In genomic region chr7:81361769-81362168, GRCh38 we compare ENCODE assay signal across 24 cellular contexts.
DNase-seq lines count a peak whose midpoint lies in the region; ATAC-seq and TF ChIP-seq lines count a peak whose summit lies in the region.
"Had no signal": no experiment of that assay in that cellular context is flagged by ENCODE, and none has a peak within 500 bp of the region (broad histone marks: within the 10 kb centered on the region; RNA-seq: fewer than 3 reads in every experiment).

No MANE protein-coding gene starts in this region.

- no peak overlapping the region for H2BK120ac ChIP-seq in neuronal stem cell (ENCODE audit: low read depth, low read length)

- no peak overlapping the region for H2BK12ac ChIP-seq in neuronal stem cell (ENCODE audit: low read length)

- no peak overlapping the region for H3K4ac ChIP-seq in neuronal stem cell (ENCODE audit: low read length)

- no peak overlapping the region for H2AFZ ChIP-seq in neuronal stem cell (ENCODE audit: low read length)

- H3K4me2 ChIP-seq in neuronal stem cell (ENCODE audit: insufficient read depth, low read length, poor library complexity, severe bottlenecking), result no peak overlapping the region

- no CpG with 5 or more reads among the region's 1 CpG for WGBS in neuronal stem cell (ENCODE audit: extremely low coverage in 2 of 2, insufficient read length in 2 of 2, insufficient replicate concordance in 1 of 2), 2 donors

- no peak overlapping the region for H3K27ac ChIP-seq in neuronal stem cell (replicated peaks; ENCODE audit: low read length)
- H3K27ac ChIP-seq: gastroesophageal sphincter had no signal

- H3K27me3 ChIP-seq in BJ (ENCODE audit: control insufficient read depth, insufficient read depth, low read length), result no peaks in the 10 kb centered on the region
- H3K27me3 ChIP-seq in neuronal stem cell (ENCODE audit: control insufficient read depth in 3 of 3, insufficient read depth in 3 of 3, low read depth in 1 of 3, low read length in 3 of 3), result no peaks in the 10 kb centered on the region
- H3K27me3 ChIP-seq: gastroesophageal sphincter had no signal

- POLR2A ChIA-PET in BJ (lab: Charles Lee), result no interaction called here

- H3K18ac ChIP-seq in neuronal stem cell (ENCODE audit: low read length), result no peak overlapping the region

- DNase-seq in BJ (ENCODE audit: low read depth) (peak; percentile 46), OCI-M1 (lab: John Stamatoyannopoulos, UW) (peak; percentile 40), choroid plexus epithelial cell (ENCODE audit: low read depth) (peak; percentile 78), myocyte (ENCODE audit: low read depth) (peak; percentile 6), neuronal stem cell (ENCODE audit: low spot score) (no peak), nucleus accumbens (lab: John Stamatoyannopoulos, UW) (no peak)
- DNase-seq: activated CD4-positive, alpha-beta T cell treated with anti-CD3 and anti-CD28 coated beads for 1 hour; activated CD8-positive, alpha-beta memory T cell treated with anti-CD3 and anti-CD28 coated beads for 24 hours; activated naive CD4-positive, alpha-beta T cell treated with Interleukin-2 at 50 U/mL for 16 hours; activated T-cell treated with anti-CD3 and anti-CD28 coated beads, Interleukin-2, amount 50 U/mL, for 24 hours; CD4-positive, CD25-positive, alpha-beta regulatory T cell; erythroblast; H9; kidney; MV-4-11; naive thymus-derived CD8-positive, alpha-beta T cell; NCI-H1694; NCI-H69; posterior cingulate gyrus; Right ventricle myocardium superior; T-cell had no signal

- H3K4me1 ChIP-seq in neuronal stem cell (ENCODE audit: control insufficient read depth in 2 of 2, insufficient read depth in 1 of 2, low read depth in 1 of 2, low read length in 2 of 2), result no peaks in the 10 kb centered on the region
- H3K4me1 ChIP-seq: gastroesophageal sphincter had no signal

- no peaks in the 10 kb centered on the region for H3K79me1 ChIP-seq in neuronal stem cell (ENCODE audit: low read depth, low read length)

- no peak overlapping the region for H4K91ac ChIP-seq in neuronal stem cell (ENCODE audit: low read depth, low read length, poor library complexity)

- no peaks in the 10 kb centered on the region for H3K36me3 ChIP-seq in BJ (ENCODE audit: control insufficient read depth, insufficient read depth, low read length)
- H3K36me3 ChIP-seq in neuronal stem cell (replicated peaks in 1 of 2; ENCODE audit: control insufficient read depth in 2 of 2, insufficient read depth in 2 of 2, low read length in 2 of 2), result no peaks in the 10 kb centered on the region
- H3K36me3 ChIP-seq: gastroesophageal sphincter had no signal

- no peak overlapping the region for H3K4me3 ChIP-seq in BJ (ENCODE audit: low read depth, low read length)
- H3K4me3 ChIP-seq in choroid plexus epithelial cell (ENCODE audit: low read depth, low read length), result no peak overlapping the region
- no peak overlapping the region for H3K4me3 ChIP-seq in neuronal stem cell (ENCODE audit: low read length in 2 of 2)
- H3K4me3 ChIP-seq: gastroesophageal sphincter had no signal

- no peak for TF ChIP-seq CTCF in BJ (IDR thresholded peaks at IDR 0.05; ENCODE audit: insufficient read depth, low read depth, low read length)
- TF ChIP-seq CTCF in choroid plexus epithelial cell (conservative IDR thresholded peaks at IDR 0.05; ENCODE audit: low read depth, low read length), result no peak

- no peak overlapping the region for H4K8ac ChIP-seq in neuronal stem cell (ENCODE audit: low read depth, low read length)

- H2BK15ac ChIP-seq in neuronal stem cell (ENCODE audit: low read length), result no peak overlapping the region

- no peak overlapping the region for H2BK5ac ChIP-seq in neuronal stem cell (ENCODE audit: low read length)

- no peak overlapping the region for H2AK5ac ChIP-seq in neuronal stem cell (ENCODE audit: low read depth, low read length)

- no peaks in the 10 kb centered on the region for H3K9me3 ChIP-seq in neuronal stem cell (replicated peaks in 1 of 2; ENCODE audit: control insufficient read depth in 2 of 2, insufficient read depth in 1 of 2, low read depth in 1 of 2, low read length in 2 of 2)

- CTCF ChIA-PET in BJ (lab: Yijun Ruan, JAX), result no interaction called here

- no peak overlapping the region for H3K9ac ChIP-seq in neuronal stem cell (ENCODE audit: low read depth, low read length, poor library complexity)

- no peak overlapping the region for H3K14ac ChIP-seq in neuronal stem cell (ENCODE audit: low read length)

- no peak overlapping the region for H3K23ac ChIP-seq in neuronal stem cell (ENCODE audit: low read depth, low read length, poor library complexity)

- ATAC-seq in GM18520 (IDR thresholded peaks at IDR 0.05; ENCODE audit: unreplicated experiment) (no peak), GM19023 (IDR thresholded peaks at IDR 0.05; ENCODE audit: unreplicated experiment) (no peak)
- ATAC-seq: gastroesophageal sphincter; naive thymus-derived CD8-positive, alpha-beta T cell; T-cell had no signal

Comparison
In these comparisons a context has a peak if more than half of its experiments do, and no peak if none do; other contexts are left out.
1. DNase-seq: peak in BJ (single experiment), OCI-M1 (single experiment), choroid plexus epithelial cell (single experiment) and myocyte (single experiment); none in neuronal stem cell (single experiment) and nucleus accumbens (0 of 56).